In genomic region chr4:77217526-77217925, GRCh38 we compare ENCODE assay signal across 11 cellular contexts.
"Had no signal": no experiment of that assay in that cellular context is flagged by ENCODE, and none has a peak within 500 bp of the region (broad histone marks: within the 10 kb centered on the region; RNA-seq: fewer than 3 reads in every experiment).

No MANE protein-coding gene starts in this region.

- H3K4me1 ChIP-seq: HAP-1 had no signal

- H3K9me3 Mint-ChIP-seq: GM23338, H9, HFFc6 had no signal

- H3K4me1 Mint-ChIP-seq: GM23338, H9 had no signal

- H3K36me3 ChIP-seq: HAP-1 had no signal

- H3K4me3 ChIP-seq: GM23248, GM23338, HAP-1 had no signal

- DNase-seq: GM23248, GOT3, H7, H9, HCEC 1CT, HFFc6 had no signal

- H3K9me3 ChIP-seq: HAP-1 had no signal

- H3K27ac Mint-ChIP-seq: GM23338, H9, HFFc6 had no signal

- ATAC-seq: GM23338, HCT116 had no signal

- H3K27ac ChIP-seq: GM23248 had no signal

- FAIRE-seq: H1, H54 had no signal

- H3K4me3 Mint-ChIP-seq: GM23338, H9, HFFc6 had no signal
